In genomic region chr3:133573054-133573628, GRCh38 we compare ENCODE assay signal across 8 cellular contexts. TPM values are rescaled to one million over a fixed set of nuclear protein-coding genes. Genes with fewer than 3 reads are reported as not detected.
A peak's percentile ranks its signal among the peaks of the same experiment; 100 is the strongest.
DNase-seq lines count a peak whose midpoint lies in the region; ATAC-seq and TF ChIP-seq lines count a peak whose summit lies in the region.

No MANE protein-coding gene starts in this region.

- peaks cover 3% of the 10 kb centered on the region; the same call in 1 of the 2 replicates for H3K4me1 ChIP-seq in HEK293 (ENCODE audit: control insufficient read depth, insufficient read depth, low read length)
- no peaks in the 10 kb centered on the region for H3K4me1 ChIP-seq in NT2/D1 (ENCODE audit: insufficient read depth, insufficient read length)
- H3K4me1 ChIP-seq in vagina, result peaks cover 39% of the 10 kb centered on the region

- peak overlapping the region; percentile 99 for H3K27ac Mint-ChIP-seq in activated naive CD4-positive, alpha-beta T cell treated with anti-CD3 and anti-CD28 coated beads, Interleukin-2, amount 50 U/mL, for 24 hours
- peak overlapping the region; percentile 90 for H3K27ac Mint-ChIP-seq in progenitor cell of endocrine pancreas

- no peak; the same call in 1 of the 2 replicates for TF ChIP-seq CTCF in HEK293 (tag by site-specific recombination; IDR thresholded peaks at IDR 0.05)
- peak; percentile 29 for TF ChIP-seq CTCF in progenitor cell of endocrine pancreas (IDR thresholded peaks at IDR 0.05; ENCODE audit: unreplicated experiment)
- peak in 1 of 3 experiments; percentile 6 for TF ChIP-seq CTCF in vagina (IDR thresholded peaks at IDR 0.05)

- peak; percentile 95 for ATAC-seq in Right ventricle myocardium superior (ENCODE audit: poor library complexity)

- H3K4me1 Mint-ChIP-seq in activated naive CD4-positive, alpha-beta T cell treated with anti-CD3 and anti-CD28 coated beads, Interleukin-2, amount 50 U/mL, for 24 hours, result peaks cover 40% of the 10 kb centered on the region
- peaks cover 25% of the 10 kb centered on the region for H3K4me1 Mint-ChIP-seq in progenitor cell of endocrine pancreas (ENCODE audit: low read depth)

- POLR2A ChIA-PET in HEK293 (lab: Yijun Ruan, JAX), result interaction anchor here (0.5 to 1.4 kb wide), 4 partner anchors 26 to 93 kb away, joined by 3 to 6 read pairs (median 3); no protein-coding TSS in a partner anchor

- H3K27me3 ChIP-seq in NT2/D1 (ENCODE audit: insufficient read depth, insufficient read length) (no peaks in the 10 kb centered on the region), vagina (no peaks in the 10 kb centered on the region)

- intact Hi-C loops in Right ventricle myocardium superior (cut with DNase I), result loop anchor here (10.0 kb wide), 1 partner anchor 108 kb away; no protein-coding TSS in a partner anchor
- intact Hi-C loops in vagina (cut with DNase I), result loop anchor here (5.0 kb wide), 1 partner anchor 851 kb away; the partner anchor contains the start of gene NPHP3

- peak overlapping the region; percentile 73 for H3K9ac ChIP-seq in NT2/D1 (ENCODE audit: insufficient read length, low read depth)

- H3K9me3 Mint-ChIP-seq in activated naive CD4-positive, alpha-beta T cell treated with anti-CD3 and anti-CD28 coated beads, Interleukin-2, amount 50 U/mL, for 24 hours, result no peaks in the 10 kb centered on the region
- no peaks in the 10 kb centered on the region for H3K9me3 Mint-ChIP-seq in progenitor cell of endocrine pancreas (ENCODE audit: low read depth)

- TF ChIP-seq POLR2A in vagina (IDR thresholded peaks at IDR 0.05), result peak in 1 of 2 donors; percentile 50

- H3K27ac ChIP-seq in HEK293 (ENCODE audit: extremely low read depth, low read depth, low read length) (peak overlapping the region; percentile 89), vagina (peak overlapping the region; percentile 90)

- peak overlapping the region; percentile 88 for H3K4me3 Mint-ChIP-seq in activated naive CD4-positive, alpha-beta T cell treated with anti-CD3 and anti-CD28 coated beads, Interleukin-2, amount 50 U/mL, for 24 hours
- peak overlapping the region; percentile 77 for H3K4me3 Mint-ChIP-seq in progenitor cell of endocrine pancreas (ENCODE audit: low read depth)

- H3K36me3 Mint-ChIP-seq in activated naive CD4-positive, alpha-beta T cell treated with anti-CD3 and anti-CD28 coated beads, Interleukin-2, amount 50 U/mL, for 24 hours, result peaks cover 27% of the 10 kb centered on the region
- H3K36me3 Mint-ChIP-seq in progenitor cell of endocrine pancreas (ENCODE audit: insufficient read depth), result peaks cover 21% of the 10 kb centered on the region

- peak; percentile 100 for DNase-seq in GM04504 (ENCODE audit: low read depth)
- DNase-seq in NT2/D1 (ENCODE audit: low read depth, low spot score), result peak; percentile 99
- DNase-seq in Right ventricle myocardium superior, result peak; percentile 100
- DNase-seq in progenitor cell of endocrine pancreas (ENCODE audit: low spot score, unreplicated experiment), result peak; percentile 100
- DNase-seq in vagina (ENCODE audit: extremely low spot score in 2 of 2), result peak; percentile 100
- DNase-seq in NOMO-1 treated with DMSO at 0.1 percent for 48 hours (lab: John Stamatoyannopoulos, UW; ENCODE audit: unreplicated experiment), result no peak

- CTCF ChIA-PET in HEK293 (lab: Yijun Ruan, JAX), result interaction anchor here (0.6 to 0.7 kb wide), 2 partner anchors 30 to 77 kb away, joined by 3 to 4 read pairs; no protein-coding TSS in a partner anchor

- no peaks in the 10 kb centered on the region for H3K9me3 ChIP-seq in HEK293 (ENCODE audit: control insufficient read depth, insufficient read depth, low read depth, low read length)
- H3K9me3 ChIP-seq in NT2/D1 (ENCODE audit: insufficient read depth, low read length), result no peaks in the 10 kb centered on the region
- no peaks in the 10 kb centered on the region for H3K9me3 ChIP-seq in vagina

- no peaks in the 10 kb centered on the region for H3K27me3 Mint-ChIP-seq in activated naive CD4-positive, alpha-beta T cell treated with anti-CD3 and anti-CD28 coated beads, Interleukin-2, amount 50 U/mL, for 24 hours
- H3K27me3 Mint-ChIP-seq in progenitor cell of endocrine pancreas, result no peaks in the 10 kb centered on the region

- H3K4me3 ChIP-seq in HEK293 (ENCODE audit: low read depth, low read length), result peak overlapping the region; percentile 85
- peak overlapping the region; percentile 59 for H3K4me3 ChIP-seq in NT2/D1 (ENCODE audit: insufficient read length, low read depth)
- peak overlapping the region; percentile 73 to 93 for H3K4me3 ChIP-seq in vagina

- H3K36me3 ChIP-seq in HEK293 (ENCODE audit: control insufficient read depth in 2 of 2, insufficient read depth in 1 of 2, low read length in 2 of 2) (peaks cover 7 to 32% of the 10 kb centered on the region in 2 experiments; a peak in 2 of 3 replicates), NT2/D1 (ENCODE audit: insufficient read depth, insufficient read length, low read length) (peaks cover 33% of the 10 kb centered on the region), vagina (peaks cover 0 to 22% of the 10 kb centered on the region in 2 donors)

TF ChIP-seq in HEK293, 187 proteins besides CTCF, POLR2A, EP300 and RAD21 (continues in another document):
- no peak for TF ChIP-seq INSM2 (tag by site-specific recombination; IDR thresholded peaks at IDR 0.05)
- 0 out of 2 replicates have a peak, but pooled peaks have one; percentile 36 for TF ChIP-seq BCL11B (tag by site-specific recombination; IDR thresholded peaks at IDR 0.05; ENCODE audit: low read depth)
- TF ChIP-seq SCRT2 (tag by site-specific recombination; IDR thresholded peaks at IDR 0.05), result no peak
- TF ChIP-seq RBAK (tag by site-specific recombination; IDR thresholded peaks at IDR 0.05), result no peak
- no peak for TF ChIP-seq ZNF513 (tag by site-specific recombination; IDR thresholded peaks at IDR 0.05)
- TF ChIP-seq ZNF654 (tag by site-specific recombination; IDR thresholded peaks at IDR 0.05; ENCODE audit: low read depth), result no peak
- no peak for TF ChIP-seq ZNF670 (tag by site-specific recombination; IDR thresholded peaks at IDR 0.05; ENCODE audit: low read depth)
- TF ChIP-seq SP7 (tag by site-specific recombination; IDR thresholded peaks at IDR 0.05), result no peak
- TF ChIP-seq GLIS2 (tag by site-specific recombination; IDR thresholded peaks at IDR 0.05), result 0 out of 2 replicates have a peak, but pooled peaks have one; percentile 6
- TF ChIP-seq SP2 (tag by site-specific recombination; IDR thresholded peaks at IDR 0.05), result peak; percentile 98
- no peak for TF ChIP-seq ZBTB26 (tag by site-specific recombination; optimal IDR thresholded peaks at IDR 0.05)
- TF ChIP-seq ZNF692 (tag by site-specific recombination; IDR thresholded peaks at IDR 0.05), result peak; percentile 23; the same call in 1 of the 2 replicates
- no peak for TF ChIP-seq ZNF221 (tag by site-specific recombination; IDR thresholded peaks at IDR 0.05; ENCODE audit: borderline replicate concordance)
- peak; percentile 98 for TF ChIP-seq SP3 (tag by site-specific recombination; IDR thresholded peaks at IDR 0.05)

RNA-seq across cellular contexts. Expression of gene CDV3, which starts 0.3 kb away (rescaled TPM):
- total RNA-seq in Right ventricle myocardium superior (145 TPM), progenitor cell of endocrine pancreas (175 and 177 TPM in 2 replicates), vagina (55.0 TPM)
